ENCODE assay signal across 17 cellular contexts in the genomic region with DNA sequence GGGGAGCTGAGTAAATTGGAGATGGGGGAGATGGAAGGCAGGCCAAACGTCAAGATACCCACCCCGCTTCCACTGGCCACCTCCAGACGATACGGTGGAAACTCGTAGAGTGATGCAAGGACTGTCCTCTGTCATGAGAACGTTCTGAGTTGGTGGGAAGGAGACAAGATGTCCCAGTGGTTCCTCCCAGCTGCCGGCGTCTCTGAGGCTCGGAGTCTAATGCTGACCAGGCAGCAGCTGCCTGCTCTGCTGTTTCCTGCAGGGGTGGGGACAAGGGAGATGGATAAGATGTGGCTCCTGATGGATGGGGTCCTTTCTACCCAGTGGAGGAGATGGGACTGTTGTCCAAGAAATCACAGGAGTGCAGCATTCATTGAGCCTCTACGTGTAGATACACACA. TPM values are rescaled to one million over a fixed set of nuclear protein-coding genes. Genes with fewer than 3 reads are reported as not detected.
DNase-seq lines count a peak whose midpoint lies in the region; FAIRE-seq and TF ChIP-seq lines count a peak whose summit lies in the region.
"Had no signal": no experiment of that assay in that cellular context is flagged by ENCODE, and none has a peak within 500 bp of the region (broad histone marks: within the 10 kb centered on the region; RNA-seq: fewer than 3 reads in every experiment).

No MANE protein-coding gene starts in this region.

- H4K8ac ChIP-seq in H1 (ENCODE audit: extremely low read depth, insufficient read depth, low read length) (no peak overlapping the region; the same call in 1 of the 2 replicates), neuronal stem cell (ENCODE audit: low read depth, low read length) (no peak overlapping the region)

- no peak overlapping the region for H3K18ac ChIP-seq in H1 (ENCODE audit: extremely low read depth, low read length)
- peak overlapping the region; percentile 8 for H3K18ac ChIP-seq in neuronal stem cell (ENCODE audit: low read length)

- H3K4me2 ChIP-seq in H1 (ENCODE audit: insufficient read depth in 1 of 2, low read depth in 2 of 2, low read length in 2 of 2) (no peak overlapping the region), neuronal stem cell (ENCODE audit: insufficient read depth, low read length, poor library complexity, severe bottlenecking) (no peak overlapping the region)

- H2AK5ac ChIP-seq in H1 (ENCODE audit: low read depth, low read length) (0 out of 2 replicates have a peak overlapping the region, but pooled peaks have one; percentile 75), neuronal stem cell (ENCODE audit: low read depth, low read length) (no peak overlapping the region)

- POLR2A ChIA-PET in H1 (lab: Charles Lee; ENCODE audit: partially characterized antibody): no interaction called here

- no peak for FAIRE-seq in H1 (lab: Jason Lieb, UNC)
- FAIRE-seq: GM12878, GM19239 had no signal

- H3K23ac ChIP-seq in H1 (ENCODE audit: insufficient read length) (no peak overlapping the region), neuronal stem cell (ENCODE audit: low read depth, low read length, poor library complexity) (no peak overlapping the region)

- no peak overlapping the region for H4K91ac ChIP-seq in H1 (replicated peaks; ENCODE audit: insufficient read length, low read length)
- no peak overlapping the region for H4K91ac ChIP-seq in neuronal stem cell (ENCODE audit: low read depth, low read length, poor library complexity)

- H4K5ac ChIP-seq in H1 (ENCODE audit: insufficient read length, low read depth, low read length): no peak overlapping the region

- H3K36me3 ChIP-seq in H1 (ENCODE audit: control insufficient read depth in 2 of 4, insufficient read depth in 4 of 4, low read length in 3 of 4) (no peaks in the 10 kb centered on the region), neuronal stem cell (replicated peaks in 1 of 2; ENCODE audit: control insufficient read depth in 2 of 2, insufficient read depth in 2 of 2, low read length in 2 of 2) (no peaks in the 10 kb centered on the region), brain microvascular endothelial cell (replicated peaks) (no peaks in the 10 kb centered on the region)
- H3K36me3 ChIP-seq: BLaER1, HAP-1 had no signal

- TF ChIP-seq CTCF in H1 (IDR thresholded peaks at IDR 0.05; ENCODE audit: control extremely low read depth in 1 of 3, insufficient read depth in 1 of 3, low read depth in 1 of 3, low read length in 3 of 3) (no peak), brain microvascular endothelial cell (IDR thresholded peaks at IDR 0.05; ENCODE audit: low read depth, low read length, missing control alignments) (no peak)

- H3K4me3 ChIP-seq in H1 (ENCODE audit: extremely low read depth in 1 of 4, insufficient read depth in 2 of 4, low read depth in 3 of 4, low read length in 4 of 4) (no peak overlapping the region), neuronal stem cell (ENCODE audit: low read length in 2 of 2) (no peak overlapping the region), brain microvascular endothelial cell (ENCODE audit: low read depth, low read length) (no peak overlapping the region)
- H3K4me3 ChIP-seq: BLaER1, GM12878, HAP-1 had no signal

- H3K27ac ChIP-seq in H1 (ENCODE audit: low read depth, low read length) (no peak overlapping the region), neuronal stem cell (replicated peaks; ENCODE audit: low read length) (no peak overlapping the region), brain microvascular endothelial cell (no peak overlapping the region)
- H3K27ac ChIP-seq: BLaER1 had no signal

- TF ChIP-seq RAD21 in H1 (IDR thresholded peaks at IDR 0.05 in 1 of 2, conservative IDR thresholded peaks at IDR 0.05 in 1 of 2; ENCODE audit: low read depth in 2 of 2, low read length in 2 of 2): no peak

- no peak overlapping the region for H2BK20ac ChIP-seq in H1 (ENCODE audit: low read length)

- TF ChIP-seq EP300 in H1 (IDR thresholded peaks at IDR 0.05; ENCODE audit: borderline replicate concordance in 1 of 2, low read depth in 2 of 2, low read length in 2 of 2): no peak

- no peaks in the 10 kb centered on the region for H3K23me2 ChIP-seq in H1 (ENCODE audit: low read depth, low read length)

- H2BK5ac ChIP-seq in H1 (ENCODE audit: low read depth, low read length) (no peak overlapping the region), neuronal stem cell (ENCODE audit: low read length) (no peak overlapping the region)

- CTCF ChIA-PET in H1 (lab: Charles Lee; ENCODE audit: partially characterized antibody): interaction anchor here (1.1 to 16.0 kb wide), 6 partner anchors 9 to 103 kb away, joined by 4 to 102 read pairs (median 7); a partner anchor contains a TSS

- H3K14ac ChIP-seq in H1 (ENCODE audit: insufficient read length) (no peak overlapping the region), neuronal stem cell (ENCODE audit: low read length) (no peak overlapping the region)

- H3K27me3 ChIP-seq in H1 (replicated peaks in 1 of 4; ENCODE audit: control insufficient read depth in 3 of 4, extremely low read depth in 1 of 4, insufficient read depth in 3 of 4, low read length in 3 of 4) (peaks cover 0 to 8% (median 1%) of the 10 kb centered on the region in 4 experiments; a peak in 3 of 7 replicates), neuronal stem cell (ENCODE audit: control insufficient read depth in 3 of 3, insufficient read depth in 3 of 3, low read depth in 1 of 3, low read length in 3 of 3) (peaks cover 0 to 41% (median 0%) of the 10 kb centered on the region in 3 experiments), brain microvascular endothelial cell (replicated peaks) (no peaks in the 10 kb centered on the region)
- H3K27me3 ChIP-seq: BLaER1 had no signal

- no peaks in the 10 kb centered on the region for H4K20me1 ChIP-seq in H1 (replicated peaks in 1 of 2; ENCODE audit: control insufficient read depth in 1 of 2, insufficient read depth in 2 of 2, low read length in 2 of 2)
- H4K20me1 ChIP-seq: BLaER1 had no signal

- H2AFZ ChIP-seq in H1 (ENCODE audit: low read length): no peak overlapping the region
- H2AFZ ChIP-seq in neuronal stem cell (ENCODE audit: low read length): no peak overlapping the region

- H2BK120ac ChIP-seq in H1 (replicated peaks; ENCODE audit: low read depth, low read length): no peak overlapping the region
- no peak overlapping the region for H2BK120ac ChIP-seq in neuronal stem cell (ENCODE audit: low read depth, low read length)

- no peak overlapping the region for H3K56ac ChIP-seq in H1 (replicated peaks; ENCODE audit: insufficient read length, low read depth, low read length)

- no peak overlapping the region for H3K9ac ChIP-seq in H1 (replicated peaks in 1 of 4; ENCODE audit: extremely low read depth in 1 of 4, low read depth in 3 of 4, low read length in 3 of 4)
- no peak overlapping the region for H3K9ac ChIP-seq in neuronal stem cell (ENCODE audit: low read depth, low read length, poor library complexity)
- H3K9ac ChIP-seq: BLaER1 had no signal

- WGBS in H1 (ENCODE audit: extremely low coverage in 1 of 2, insufficient coverage in 1 of 2, insufficient read length in 1 of 2, insufficient replicate concordance in 2 of 2, low coverage in 1 of 2, low lambda C conversion rate in 2 of 2, missing lambda C conversion rate in 1 of 2), 2 experiments: 83% methylated on average over 10 of the region's 10 CpGs; no CpG with 5 or more reads in 1 of the 2 experiments
- WGBS in neuronal stem cell (ENCODE audit: extremely low coverage in 2 of 2, insufficient read length in 2 of 2, insufficient replicate concordance in 1 of 2), 2 donors: no CpG with 5 or more reads among the region's 10 CpGs

- H3K79me1 ChIP-seq in H1 (ENCODE audit: low read depth, low read length): no peaks in the 10 kb centered on the region
- H3K79me1 ChIP-seq in neuronal stem cell (ENCODE audit: low read depth, low read length): no peaks in the 10 kb centered on the region

- no peaks in the 10 kb centered on the region; a peak in 1 of 4 replicates for H3K79me2 ChIP-seq in H1 (ENCODE audit: control insufficient read depth in 1 of 2, insufficient read depth in 2 of 2, low read length in 2 of 2)

- no peak for TF ChIP-seq POLR2A in H1 (IDR thresholded peaks at IDR 0.05; ENCODE audit: control extremely low read depth in 1 of 2, low read depth in 2 of 2, low read length in 2 of 2)

- DNase-seq in NCI-H82 (lab: John Stamatoyannopoulos, UW) (peak; percentile 26), NCI-H82 treated with DMSO at 0.1 percent for 48 hours (lab: John Stamatoyannopoulos, UW; ENCODE audit: unreplicated experiment) (no peak), H1 (ENCODE audit: low read depth in 1 of 2, low spot score in 2 of 2) (no peak), neuronal stem cell (ENCODE audit: low spot score) (no peak), NCI-H345 (lab: John Stamatoyannopoulos, UW) (no peak), brain microvascular endothelial cell (no peak), ureter (ENCODE audit: low spot score) (no peak)
- DNase-seq: 8988T; CD4-positive, alpha-beta memory T cell; DMS53; DND-41; EL had no signal

- H2BK12ac ChIP-seq in H1 (ENCODE audit: low read depth, low read length) (no peak overlapping the region), neuronal stem cell (ENCODE audit: low read length) (no peak overlapping the region)

- no peak overlapping the region for H3K4ac ChIP-seq in H1 (replicated peaks; ENCODE audit: insufficient read length, low read depth, low read length)
- peak overlapping the region; percentile 45 for H3K4ac ChIP-seq in neuronal stem cell (ENCODE audit: low read length)

- no peak overlapping the region; the same call in 1 of the 2 replicates for H2BK15ac ChIP-seq in H1 (ENCODE audit: low read length)
- no peak overlapping the region for H2BK15ac ChIP-seq in neuronal stem cell (ENCODE audit: low read length)

- in situ Hi-C loops in brain microvascular endothelial cell (cut with HindIII; ENCODE audit: low pct_ligation_motif_present, low sequenced_read_pairs): no loop called here

- H3K4me1 ChIP-seq in H1 (replicated peaks in 1 of 4; ENCODE audit: control insufficient read depth in 3 of 4, insufficient read depth in 4 of 4, low read length in 3 of 4): peaks cover 0 to 3% (median 0%) of the 10 kb centered on the region in 4 experiments; a peak in 1 of 7 replicates
- H3K4me1 ChIP-seq in neuronal stem cell (ENCODE audit: control insufficient read depth in 2 of 2, insufficient read depth in 1 of 2, low read depth in 1 of 2, low read length in 2 of 2): peaks cover 0 to 4% of the 10 kb centered on the region in 2 donors
- H3K4me1 ChIP-seq: HAP-1 had no signal

- H3K9me3 ChIP-seq in H1 (ENCODE audit: insufficient read depth in 2 of 2, low read depth in 1 of 2, low read length in 1 of 2) (peaks cover 0 to 7% of the 10 kb centered on the region in 2 experiments; a peak in 2 of 4 replicates), neuronal stem cell (replicated peaks in 1 of 2; ENCODE audit: control insufficient read depth in 2 of 2, insufficient read depth in 1 of 2, low read depth in 1 of 2, low read length in 2 of 2) (peaks cover 1 to 7% of the 10 kb centered on the region in 2 donors)

RNA-seq across cellular contexts. Expression of a gene that starts 28.2 kb away (rescaled TPM):
- 7.5 and 7.6 TPM in 2 replicates for total RNA-seq in H1 (2021; fragmentation: NEBNext Ultra II Directional; extraction: Animal tissue kit (Norgen Biotek cat#: 25700))
- 10.5 and 16.5 TPM in 2 replicates for polyA plus RNA-seq in H1 (2011; rRNA removed)
- 8.9 TPM for polyA plus RNA-seq in H1 (2011; cell fraction: cytosol; rRNA removed)
- polyA plus RNA-seq in H1 (2011; cell fraction: nucleus; rRNA removed): 7.5 TPM
- 2.9 to 8.4 TPM (median 5.8 TPM) in 4 replicates for polyA plus RNA-seq in H1 (2012, experiment 1 of 2)
- 4.5 TPM for polyA plus RNA-seq in H1 (2012, experiment 2 of 2)
- 14.0 TPM for polyA plus RNA-seq in H1 (2013, experiment 1 of 2)
- 16.0 TPM for polyA plus RNA-seq in H1 (2013, experiment 2 of 2)
- 0.61 and 1.1 TPM in 2 replicates for polyA minus RNA-seq in H1 (2011; rRNA and poly(A)+ RNA removed)
- 2.3 TPM for polyA minus RNA-seq in H1 (2011; cell fraction: cytosol; rRNA and poly(A)+ RNA removed)
- 2.5 TPM for polyA minus RNA-seq in H1 (2011; cell fraction: nucleus; rRNA and poly(A)+ RNA removed)
- polyA plus RNA-seq in neuronal stem cell (2013, experiment 1 of 2): 8.7 TPM
- 8.7 TPM for polyA plus RNA-seq in neuronal stem cell (2013, experiment 2 of 2)
- total RNA-seq in ureter: 1.1 TPM
- total RNA-seq: CD4-positive, alpha-beta memory T cell; GM12878 had no signal
- polyA plus RNA-seq: CD14-positive monocyte; CD4-positive, alpha-beta memory T cell; GM12878 had no signal

RNA-seq across cellular contexts. Expression of a gene that starts 48.7 kb away (rescaled TPM):
- total RNA-seq in H1 (2021; fragmentation: NEBNext Ultra II Directional; extraction: Animal tissue kit (Norgen Biotek cat#: 25700)): 58.1 and 59.4 TPM in 2 replicates
- 39.0 and 51.1 TPM in 2 replicates for polyA plus RNA-seq in H1 (2011; rRNA removed)
- 35.6 TPM for polyA plus RNA-seq in H1 (2011; cell fraction: cytosol; rRNA removed)
- 109 TPM for polyA plus RNA-seq in H1 (2011; cell fraction: nucleus; rRNA removed)
- 31.0 to 37.4 TPM (median 33.7 TPM) in 4 replicates for polyA plus RNA-seq in H1 (2012, experiment 1 of 2)
- polyA plus RNA-seq in H1 (2012, experiment 2 of 2): 20.8 TPM
- polyA plus RNA-seq in H1 (2013, experiment 1 of 2): 26.2 TPM
- 24.0 TPM for polyA plus RNA-seq in H1 (2013, experiment 2 of 2)
- polyA minus RNA-seq in H1 (2011; rRNA and poly(A)+ RNA removed): 31.5 and 40.2 TPM in 2 replicates
- polyA minus RNA-seq in H1 (2011; cell fraction: cytosol; rRNA and poly(A)+ RNA removed): 30.2 TPM
- polyA minus RNA-seq in H1 (2011; cell fraction: nucleus; rRNA and poly(A)+ RNA removed): 55.8 TPM
- polyA plus RNA-seq in neuronal stem cell (2013, experiment 1 of 2): 32.8 TPM
- 32.5 TPM for polyA plus RNA-seq in neuronal stem cell (2013, experiment 2 of 2)
- total RNA-seq in ureter: 0.39 TPM
- total RNA-seq: CD4-positive, alpha-beta memory T cell had no signal
- polyA plus RNA-seq: CD14-positive monocyte; CD4-positive, alpha-beta memory T cell had no signal

RNA-seq across cellular contexts. Expression of a gene that starts 55.1 kb away (rescaled TPM):
- 33.7 and 35.6 TPM in 2 replicates for total RNA-seq in H1 (2021; fragmentation: NEBNext Ultra II Directional; extraction: Animal tissue kit (Norgen Biotek cat#: 25700))
- polyA plus RNA-seq in H1 (2011; rRNA removed): 52.9 and 61.8 TPM in 2 replicates
- polyA plus RNA-seq in H1 (2011; cell fraction: cytosol; rRNA removed): 38.7 TPM
- polyA plus RNA-seq in H1 (2011; cell fraction: nucleus; rRNA removed): 50.3 TPM
- 35.6 to 46.5 TPM (median 40.8 TPM) in 4 replicates for polyA plus RNA-seq in H1 (2012, experiment 1 of 2)
- polyA plus RNA-seq in H1 (2012, experiment 2 of 2): 33.9 TPM
- 25.6 TPM for polyA plus RNA-seq in H1 (2013, experiment 1 of 2)
- 23.7 TPM for polyA plus RNA-seq in H1 (2013, experiment 2 of 2)
- 38.0 and 42.8 TPM in 2 replicates for polyA minus RNA-seq in H1 (2011; rRNA and poly(A)+ RNA removed)
- 40.1 TPM for polyA minus RNA-seq in H1 (2011; cell fraction: cytosol; rRNA and poly(A)+ RNA removed)
- polyA minus RNA-seq in H1 (2011; cell fraction: nucleus; rRNA and poly(A)+ RNA removed): 25.0 TPM
- 46.9 TPM for polyA plus RNA-seq in neuronal stem cell (2013, experiment 1 of 2)
- 45.0 TPM for polyA plus RNA-seq in neuronal stem cell (2013, experiment 2 of 2)
- total RNA-seq in ureter: 76.4 TPM

Comparison
In these comparisons a context has a peak if more than half of its experiments do, and no peak if none do; other contexts are left out.
1. RNA of a gene that starts 48.7 kb away (total RNA-seq): 58.1 to 59.4 TPM in H1; 0.39 TPM in ureter (single experiment); every median in the first group is over 10 times any median in the second.